Comparison of ENCODE assay signal across 9 cellular contexts in genomic region chr3:97823081-97823480, GRCh38. TPM values are rescaled to one million over a fixed set of nuclear protein-coding genes. Genes with fewer than 3 reads are reported as not detected.
A peak's percentile ranks its signal among the peaks of the same experiment; 100 is the strongest.
DNase-seq lines count a peak whose midpoint lies in the region; ATAC-seq and TF ChIP-seq lines count a peak whose summit lies in the region.
"Had no signal": no experiment of that assay in that cellular context is flagged by ENCODE, and none has a peak within 500 bp of the region (broad histone marks: within the 10 kb centered on the region; RNA-seq: fewer than 3 reads in every experiment).

No MANE protein-coding gene starts in this region.

- H3K9me2 ChIP-seq in DOHH2 (replicated peaks; ENCODE audit: control insufficient read depth, low read length) = no peaks in the 10 kb centered on the region

- DNase-seq in SJCRH30 = peak in 1 of 2 experiments; percentile 16
- no peak for DNase-seq in fibroblast of pulmonary artery (ENCODE audit: low read depth)
- DNase-seq in psoas muscle = no peak
- no peak for DNase-seq in putamen (ENCODE audit: low spot score)
- no peak for DNase-seq in middle frontal gyrus (ENCODE audit: extremely low spot score, low spot score)
- DNase-seq: NCI-H526 treated with DMSO at 0.1 percent for 48 hours had no signal

- H3K9me3 ChIP-seq in DOHH2 (ENCODE audit: control insufficient read depth, insufficient read depth, low read length) (no peaks in the 10 kb centered on the region), SJCRH30 (replicated peaks) (no peaks in the 10 kb centered on the region), psoas muscle (no peaks in the 10 kb centered on the region)

- H3K36me3 ChIP-seq in DOHH2 (ENCODE audit: control insufficient read depth, low read length) = no peaks in the 10 kb centered on the region
- no peaks in the 10 kb centered on the region for H3K36me3 ChIP-seq in SJCRH30
- H3K36me3 ChIP-seq in psoas muscle (ENCODE audit: insufficient read depth in 1 of 2, low read depth in 1 of 2) = no peaks in the 10 kb centered on the region

- 4 to 12% (median 6%) methylated on average over 10 of the region's 10 CpGs for WGBS in psoas muscle, 3 donors

- H3K27me3 ChIP-seq in DOHH2 (ENCODE audit: control insufficient read depth, low read length) = peaks cover 37% of the 10 kb centered on the region
- H3K27me3 ChIP-seq in SJCRH30 = no peaks in the 10 kb centered on the region
- H3K27me3 ChIP-seq in psoas muscle (ENCODE audit: insufficient read depth in 3 of 3, low read length in 2 of 3) = no peaks in the 10 kb centered on the region

- ATAC-seq in psoas muscle = peak in 1 of 4 donors; percentile 5
- no peak for ATAC-seq in GM18502 (IDR thresholded peaks at IDR 0.05; ENCODE audit: poor library complexity, unreplicated experiment)
- no peak for ATAC-seq in HG03521 (IDR thresholded peaks at IDR 0.05; ENCODE audit: unreplicated experiment)

- H3K79me2 ChIP-seq in DOHH2 (ENCODE audit: control insufficient read depth, low read length) = no peaks in the 10 kb centered on the region

- H3K4me2 ChIP-seq in DOHH2 (ENCODE audit: low read length) = peak overlapping the region; percentile 80

- no peak for TF ChIP-seq CTCF in DOHH2 (IDR thresholded peaks at IDR 0.05; ENCODE audit: low read depth, low read length, poor library complexity, severe bottlenecking)
- no peak for TF ChIP-seq CTCF in fibroblast of pulmonary artery (IDR thresholded peaks at IDR 0.05; ENCODE audit: low read length, missing control alignments)
- TF ChIP-seq CTCF in psoas muscle (IDR thresholded peaks at IDR 0.05) = no peak

- H4K20me1 ChIP-seq in DOHH2 (ENCODE audit: control insufficient read depth, insufficient read depth, low read depth, low read length) = no peaks in the 10 kb centered on the region

- H3K27ac ChIP-seq in DOHH2 (ENCODE audit: low read depth, low read length) (no peak overlapping the region), SJCRH30 (no peak overlapping the region), psoas muscle (peak overlapping the region; percentile 93)

- H3K4me1 ChIP-seq in DOHH2 (ENCODE audit: control insufficient read depth, low read length) (peaks cover 16% of the 10 kb centered on the region), SJCRH30 (peaks cover 2% of the 10 kb centered on the region; the same call in 1 of the 2 replicates), psoas muscle (peaks cover 40% of the 10 kb centered on the region)

- H3F3A ChIP-seq in DOHH2 (ENCODE audit: control insufficient read depth, insufficient read depth) = 0 out of 2 replicates have a peak, but pooled peaks cover 3% of the 10 kb centered on the region

- H3K4me3 ChIP-seq in DOHH2 (ENCODE audit: low read length) = peak overlapping the region; percentile 77
- peak overlapping the region; percentile 81 for H3K4me3 ChIP-seq in SJCRH30
- peak overlapping the region; percentile 81 for H3K4me3 ChIP-seq in fibroblast of pulmonary artery (replicated peaks; ENCODE audit: low read depth, low read length)
- H3K4me3 ChIP-seq in psoas muscle = peak overlapping the region; percentile 88

- intact Hi-C loops in psoas muscle (cut with DNase I) = loop anchor here in 1 of 2 donors (5.0 kb wide), 2 partner anchors 39 to 154 kb away; no protein-coding TSS in a partner anchor

RNA-seq across cellular contexts. Expression of gene CRYBG3, which starts 1.3 kb away (rescaled TPM):
- 19.3 and 21.9 TPM in 2 replicates for total RNA-seq in SJCRH30 (2014; rRNA removed; shearing (Covaris generic))
- total RNA-seq in psoas muscle = 10 to 100 TPM; 10.1 to 36.9 (median 21.8) TPM
- polyA plus RNA-seq in psoas muscle = 1 to 10 TPM; 5.1 to 9.2 (median 6.9) TPM

RNA-seq across cellular contexts. Expression of gene ARL6, which starts 58.5 kb away (rescaled TPM):
- 6.5 and 11.0 TPM in 2 replicates for total RNA-seq in SJCRH30 (2014; rRNA removed; shearing (Covaris generic))
- 1 to 10 TPM; 1.3 to 2.5 (median 1.7) TPM for total RNA-seq in psoas muscle
- polyA plus RNA-seq in psoas muscle = 1 to 10 TPM; 1.1 to 6.2 (median 1.8) TPM
